In genomic region chr5:78157001-78157400, GRCh38 we compare ENCODE assay signal across 1 cellular context.
TF ChIP-seq lines count a peak whose summit lies in the region.

No MANE protein-coding gene starts in this region.

TF ChIP-seq in WTC11, 78 proteins besides CTCF, POLR2A, EP300 and RAD21 (continued from another document):
- TF ChIP-seq MXD4 (CRISPR knock-in tag; IDR thresholded peaks at IDR 0.05; ENCODE audit: borderline replicate concordance) (no peak), OVOL2 (CRISPR knock-in tag; IDR thresholded peaks at IDR 0.05; ENCODE audit: borderline replicate concordance) (no peak), CBFB (CRISPR knock-in tag; IDR thresholded peaks at IDR 0.05; ENCODE audit: low read depth) (no peak), HMGA2 (CRISPR knock-in tag; IDR thresholded peaks at IDR 0.05) (no peak), ZNF263 (CRISPR knock-in tag; IDR thresholded peaks at IDR 0.05; ENCODE audit: low read depth) (no peak), JUN (CRISPR knock-in tag; IDR thresholded peaks at IDR 0.05) (no peak), SP1 (CRISPR knock-in tag; conservative IDR thresholded peaks at IDR 0.05) (no peak)
- TF ChIP-seq, protein P1, sequence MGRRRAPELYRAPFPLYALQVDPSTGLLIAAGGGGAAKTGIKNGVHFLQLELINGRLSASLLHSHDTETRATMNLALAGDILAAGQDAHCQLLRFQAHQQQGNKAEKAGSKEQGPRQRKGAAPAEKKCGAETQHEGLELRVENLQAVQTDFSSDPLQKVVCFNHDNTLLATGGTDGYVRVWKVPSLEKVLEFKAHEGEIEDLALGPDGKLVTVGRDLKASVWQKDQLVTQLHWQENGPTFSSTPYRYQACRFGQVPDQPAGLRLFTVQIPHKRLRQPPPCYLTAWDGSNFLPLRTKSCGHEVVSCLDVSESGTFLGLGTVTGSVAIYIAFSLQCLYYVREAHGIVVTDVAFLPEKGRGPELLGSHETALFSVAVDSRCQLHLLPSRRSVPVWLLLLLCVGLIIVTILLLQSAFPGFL (CRISPR knock-in tag; IDR thresholded peaks at IDR 0.05; ENCODE audit: borderline replicate concordance): no peak
- TF ChIP-seq, protein P2, sequence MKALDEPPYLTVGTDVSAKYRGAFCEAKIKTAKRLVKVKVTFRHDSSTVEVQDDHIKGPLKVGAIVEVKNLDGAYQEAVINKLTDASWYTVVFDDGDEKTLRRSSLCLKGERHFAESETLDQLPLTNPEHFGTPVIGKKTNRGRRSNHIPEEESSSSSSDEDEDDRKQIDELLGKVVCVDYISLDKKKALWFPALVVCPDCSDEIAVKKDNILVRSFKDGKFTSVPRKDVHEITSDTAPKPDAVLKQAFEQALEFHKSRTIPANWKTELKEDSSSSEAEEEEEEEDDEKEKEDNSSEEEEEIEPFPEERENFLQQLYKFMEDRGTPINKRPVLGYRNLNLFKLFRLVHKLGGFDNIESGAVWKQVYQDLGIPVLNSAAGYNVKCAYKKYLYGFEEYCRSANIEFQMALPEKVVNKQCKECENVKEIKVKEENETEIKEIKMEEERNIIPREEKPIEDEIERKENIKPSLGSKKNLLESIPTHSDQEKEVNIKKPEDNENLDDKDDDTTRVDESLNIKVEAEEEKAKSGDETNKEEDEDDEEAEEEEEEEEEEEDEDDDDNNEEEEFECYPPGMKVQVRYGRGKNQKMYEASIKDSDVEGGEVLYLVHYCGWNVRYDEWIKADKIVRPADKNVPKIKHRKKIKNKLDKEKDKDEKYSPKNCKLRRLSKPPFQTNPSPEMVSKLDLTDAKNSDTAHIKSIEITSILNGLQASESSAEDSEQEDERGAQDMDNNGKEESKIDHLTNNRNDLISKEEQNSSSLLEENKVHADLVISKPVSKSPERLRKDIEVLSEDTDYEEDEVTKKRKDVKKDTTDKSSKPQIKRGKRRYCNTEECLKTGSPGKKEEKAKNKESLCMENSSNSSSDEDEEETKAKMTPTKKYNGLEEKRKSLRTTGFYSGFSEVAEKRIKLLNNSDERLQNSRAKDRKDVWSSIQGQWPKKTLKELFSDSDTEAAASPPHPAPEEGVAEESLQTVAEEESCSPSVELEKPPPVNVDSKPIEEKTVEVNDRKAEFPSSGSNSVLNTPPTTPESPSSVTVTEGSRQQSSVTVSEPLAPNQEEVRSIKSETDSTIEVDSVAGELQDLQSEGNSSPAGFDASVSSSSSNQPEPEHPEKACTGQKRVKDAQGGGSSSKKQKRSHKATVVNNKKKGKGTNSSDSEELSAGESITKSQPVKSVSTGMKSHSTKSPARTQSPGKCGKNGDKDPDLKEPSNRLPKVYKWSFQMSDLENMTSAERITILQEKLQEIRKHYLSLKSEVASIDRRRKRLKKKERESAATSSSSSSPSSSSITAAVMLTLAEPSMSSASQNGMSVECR (CRISPR knock-in tag; IDR thresholded peaks at IDR 0.05; ENCODE audit: borderline replicate concordance): no peak
- TF ChIP-seq, protein P3, sequence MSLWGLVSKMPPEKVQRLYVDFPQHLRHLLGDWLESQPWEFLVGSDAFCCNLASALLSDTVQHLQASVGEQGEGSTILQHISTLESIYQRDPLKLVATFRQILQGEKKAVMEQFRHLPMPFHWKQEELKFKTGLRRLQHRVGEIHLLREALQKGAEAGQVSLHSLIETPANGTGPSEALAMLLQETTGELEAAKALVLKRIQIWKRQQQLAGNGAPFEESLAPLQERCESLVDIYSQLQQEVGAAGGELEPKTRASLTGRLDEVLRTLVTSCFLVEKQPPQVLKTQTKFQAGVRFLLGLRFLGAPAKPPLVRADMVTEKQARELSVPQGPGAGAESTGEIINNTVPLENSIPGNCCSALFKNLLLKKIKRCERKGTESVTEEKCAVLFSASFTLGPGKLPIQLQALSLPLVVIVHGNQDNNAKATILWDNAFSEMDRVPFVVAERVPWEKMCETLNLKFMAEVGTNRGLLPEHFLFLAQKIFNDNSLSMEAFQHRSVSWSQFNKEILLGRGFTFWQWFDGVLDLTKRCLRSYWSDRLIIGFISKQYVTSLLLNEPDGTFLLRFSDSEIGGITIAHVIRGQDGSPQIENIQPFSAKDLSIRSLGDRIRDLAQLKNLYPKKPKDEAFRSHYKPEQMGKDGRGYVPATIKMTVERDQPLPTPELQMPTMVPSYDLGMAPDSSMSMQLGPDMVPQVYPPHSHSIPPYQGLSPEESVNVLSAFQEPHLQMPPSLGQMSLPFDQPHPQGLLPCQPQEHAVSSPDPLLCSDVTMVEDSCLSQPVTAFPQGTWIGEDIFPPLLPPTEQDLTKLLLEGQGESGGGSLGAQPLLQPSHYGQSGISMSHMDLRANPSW (CRISPR knock-in tag; conservative IDR thresholded peaks at IDR 0.05; ENCODE audit: low read depth): no peak
- TF ChIP-seq, protein P4, sequence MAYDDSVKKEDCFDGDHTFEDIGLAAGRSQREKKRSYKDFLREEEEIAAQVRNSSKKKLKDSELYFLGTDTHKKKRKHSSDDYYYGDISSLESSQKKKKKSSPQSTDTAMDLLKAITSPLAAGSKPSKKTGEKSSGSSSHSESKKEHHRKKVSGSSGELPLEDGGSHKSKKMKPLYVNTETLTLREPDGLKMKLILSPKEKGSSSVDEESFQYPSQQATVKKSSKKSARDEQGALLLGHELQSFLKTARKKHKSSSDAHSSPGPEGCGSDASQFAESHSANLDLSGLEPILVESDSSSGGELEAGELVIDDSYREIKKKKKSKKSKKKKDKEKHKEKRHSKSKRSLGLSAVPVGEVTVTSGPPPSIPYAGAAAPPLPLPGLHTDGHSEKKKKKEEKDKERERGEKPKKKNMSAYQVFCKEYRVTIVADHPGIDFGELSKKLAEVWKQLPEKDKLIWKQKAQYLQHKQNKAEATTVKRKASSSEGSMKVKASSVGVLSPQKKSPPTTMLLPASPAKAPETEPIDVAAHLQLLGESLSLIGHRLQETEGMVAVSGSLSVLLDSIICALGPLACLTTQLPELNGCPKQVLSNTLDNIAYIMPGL (CRISPR knock-in tag; IDR thresholded peaks at IDR 0.05): no peak
TF ChIP-seq in WTC11: peak in this region for 0.
